Comparison of ENCODE assay signal across 28 cellular contexts in the genomic region with DNA sequence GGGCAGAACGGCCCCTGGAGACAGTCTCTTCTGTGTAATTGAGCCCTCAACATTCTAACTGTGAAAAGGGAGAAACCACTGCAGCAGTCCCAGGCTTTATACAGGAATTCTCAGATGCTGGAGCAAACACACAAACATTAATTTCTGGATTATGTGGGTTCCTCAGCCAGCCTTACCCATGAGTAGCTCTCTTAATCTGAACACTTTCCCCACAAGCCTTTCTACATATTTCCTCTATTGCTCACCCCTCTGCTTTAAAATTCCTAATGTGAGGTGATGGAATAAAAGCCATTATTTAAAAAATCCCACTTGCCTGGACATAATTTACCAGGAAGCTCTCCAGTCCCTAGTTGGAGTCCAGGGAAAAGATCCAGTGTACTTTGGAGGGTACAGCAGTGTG.
A peak's percentile ranks its signal among the peaks of the same experiment; 100 is the strongest.
DNase-seq lines count a peak whose midpoint lies in the region; ATAC-seq, FAIRE-seq and TF ChIP-seq lines count a peak whose summit lies in the region.
"Had no signal": no experiment of that assay in that cellular context is flagged by ENCODE, and none has a peak within 500 bp of the region (broad histone marks: within the 10 kb centered on the region; RNA-seq: fewer than 3 reads in every experiment).

No MANE protein-coding gene starts in this region.

- dilution Hi-C loops in keratinocyte (cut with MboI; ENCODE audit: extremely low pct_ligation_motif_present, low sequenced_read_pairs) = no loop called here

- no peak for ATAC-seq in GM21423 (IDR thresholded peaks at IDR 0.05; ENCODE audit: unreplicated experiment)
- ATAC-seq: activated CD8-positive, alpha-beta memory T cell treated with anti-CD3 and anti-CD28 coated beads, Interleukin-2, amount 10 ng/mL, durations not matched to agents 7 days and 5 days; activated T-cell treated with anti-CD3 and anti-CD28 coated beads, Interleukin-2, amount 50 U/mL, for 72 hours; esophagus mucosa; gastroesophageal sphincter; naive thymus-derived CD8-positive, alpha-beta T cell; psoas muscle; stimulated activated naive CD8-positive, alpha-beta T cell treated with anti-CD3 and anti-CD28 coated beads, Interleukin-15, amount 100 ng/mL, for 72 hours had no signal

- no peaks in the 10 kb centered on the region for H3K79me2 ChIP-seq in keratinocyte (ENCODE audit: control insufficient read depth, insufficient read depth, low read length)

- TF ChIP-seq CTCF in AG10803 (conservative IDR thresholded peaks at IDR 0.05; ENCODE audit: low read length) (no peak), astrocyte of the spinal cord (IDR thresholded peaks at IDR 0.05; ENCODE audit: low read depth, low read length) (no peak), keratinocyte (optimal IDR thresholded peaks at IDR 0.05 in 1 of 3, IDR thresholded peaks at IDR 0.05 in 1 of 3, conservative IDR thresholded peaks at IDR 0.05 in 1 of 3; ENCODE audit: extremely low read depth in 1 of 3, insufficient read depth in 2 of 3, low read length in 3 of 3) (no peak)

- H3K27ac ChIP-seq in keratinocyte (ENCODE audit: control insufficient read depth, insufficient read depth, low read length) = no peak overlapping the region
- H3K27ac ChIP-seq: BLaER1, gastroesophageal sphincter, psoas muscle, tibial artery had no signal

- no peak overlapping the region for H3K4me2 ChIP-seq in keratinocyte (ENCODE audit: control insufficient read depth, extremely low read depth, insufficient read depth, low read depth, low read length)
- H3K4me2 ChIP-seq: BLaER1 had no signal

- H3K4me1 ChIP-seq in keratinocyte (ENCODE audit: control insufficient read depth, extremely low read depth, insufficient read depth, low read length) = no peaks in the 10 kb centered on the region
- H3K4me1 ChIP-seq: psoas muscle, tibial artery had no signal

- H2AFZ ChIP-seq in keratinocyte (ENCODE audit: control insufficient read depth, low read length) = no peak overlapping the region

- FAIRE-seq in keratinocyte (lab: Jason Lieb, UNC) = peak; percentile 41

- no peaks in the 10 kb centered on the region for H4K20me1 ChIP-seq in keratinocyte (ENCODE audit: control insufficient read depth, extremely low read depth, insufficient read depth, low read length)
- H4K20me1 ChIP-seq: BLaER1 had no signal

- no peaks in the 10 kb centered on the region for H3K9me1 ChIP-seq in keratinocyte (ENCODE audit: control insufficient read depth, extremely low read depth, insufficient read depth, low read length)

- no peaks in the 10 kb centered on the region for H3K36me3 ChIP-seq in keratinocyte (ENCODE audit: control insufficient read depth in 2 of 2, extremely low read depth in 1 of 2, insufficient read depth in 2 of 2, low read length in 2 of 2)
- H3K36me3 ChIP-seq: BLaER1, gastroesophageal sphincter, tibial artery had no signal

- H3K4me3 ChIP-seq in AG10803 (ENCODE audit: low read length) (no peak overlapping the region), astrocyte of the spinal cord (ENCODE audit: low read depth, low read length) (no peak overlapping the region), keratinocyte (ENCODE audit: control insufficient read depth in 2 of 3, extremely low read depth in 1 of 3, insufficient read depth in 2 of 3, low read depth in 1 of 3, low read length in 3 of 3) (no peak overlapping the region)
- H3K4me3 ChIP-seq: BLaER1, gastroesophageal sphincter, psoas muscle, tibial artery had no signal

- no peaks in the 10 kb centered on the region for H3K27me3 ChIP-seq in keratinocyte (ENCODE audit: control insufficient read depth, extremely low read depth, insufficient read depth, low read length)
- H3K27me3 ChIP-seq: BLaER1, gastroesophageal sphincter, tibial artery had no signal

- H3K9me3 ChIP-seq in keratinocyte (ENCODE audit: control insufficient read depth, low read depth, low read length) = no peaks in the 10 kb centered on the region
- H3K9me3 ChIP-seq: BLaER1, gastroesophageal sphincter, psoas muscle, tibial artery had no signal

- DNase-seq in AG10803 (ENCODE audit: low read depth) (peak; percentile 52), HT1080 (ENCODE audit: low read depth) (peak; percentile 21), astrocyte of the spinal cord (ENCODE audit: low read depth, low spot score) (peak; percentile 49), keratinocyte (ENCODE audit: low read depth, low spot score) (no peak), NCI-H524 (lab: John Stamatoyannopoulos, UW) (no peak), cerebellar cortex (ENCODE audit: low spot score) (no peak), islet precursor cell (no peak)
- DNase-seq: activated CD8-positive, alpha-beta memory T cell treated with anti-CD3 and anti-CD28 coated beads, Interleukin-2, amount 10 ng/mL, durations not matched to agents 7 days and 5 days; activated naive CD4-positive, alpha-beta T cell treated with anti-CD3 and anti-CD28 coated beads for 36 hours; activated T-cell treated with anti-CD3 and anti-CD28 coated beads, Interleukin-2, amount 50 U/mL, for 72 hours; amniotic stem cell; cortex of kidney; hypothalamus; immature natural killer cell; naive thymus-derived CD8-positive, alpha-beta T cell; NCI-H1436 treated with DMSO at 0.1 percent for 48 hours; NCI-H524 treated with DMSO at 0.1 percent for 48 hours; occipital lobe; psoas muscle; SHP77; stimulated activated naive CD8-positive, alpha-beta T cell treated with anti-CD3 and anti-CD28 coated beads, Interleukin-15, amount 100 ng/mL, for 72 hours; SW 1271; T-helper 9 cell; tibial artery had no signal

- H3K9ac ChIP-seq in keratinocyte (ENCODE audit: control insufficient read depth, extremely low read depth, insufficient read depth, low read length) = no peak overlapping the region
- H3K9ac ChIP-seq: BLaER1 had no signal

- in situ Hi-C loops in astrocyte of the spinal cord (cut with HindIII; ENCODE audit: low sequenced_read_pairs) = no loop called here

Comparison
In these comparisons a context has a peak if more than half of its experiments do, and no peak if none do; other contexts are left out.
1. DNase-seq: peak in AG10803 (single experiment), HT1080 (single experiment) and astrocyte of the spinal cord (single experiment); none in keratinocyte (single experiment), NCI-H524 (0 of 2), cerebellar cortex (single experiment) and islet precursor cell (single experiment).